ENCODE assay signal across 8 cellular contexts in genomic region chr16:228151-228855, GRCh38. TPM values are rescaled to one million over a fixed set of nuclear protein-coding genes. Genes with fewer than 3 reads are reported as not detected.
DNase-seq lines count a peak whose midpoint lies in the region; ATAC-seq and TF ChIP-seq lines count a peak whose summit lies in the region.

No MANE protein-coding gene starts in this region.

- TF ChIP-seq EP300 in sigmoid colon (IDR thresholded peaks at IDR 0.05): no peak

- 20 to 21% methylated on average over 10 of the region's 10 CpGs for WGBS in heart right ventricle, 2 donors
- 18 to 22% methylated on average over 10 of the region's 10 CpGs for WGBS in sigmoid colon, 2 donors

- peaks cover 30% of the 10 kb centered on the region for H3K36me3 Mint-ChIP-seq in activated CD4-positive, alpha-beta memory T cell treated with anti-CD3 and anti-CD28 coated beads, Interleukin-2, amount 10 ng/mL, durations not matched to agents 7 days and 5 days (ENCODE audit: low read depth)

- no peaks in the 10 kb centered on the region for H3K27me3 Mint-ChIP-seq in activated CD4-positive, alpha-beta memory T cell treated with anti-CD3 and anti-CD28 coated beads, Interleukin-2, amount 10 ng/mL, durations not matched to agents 7 days and 5 days

- no peaks in the 10 kb centered on the region for H3K27me3 ChIP-seq in heart right ventricle
- no peaks in the 10 kb centered on the region for H3K27me3 ChIP-seq in sigmoid colon

- H3K9me3 ChIP-seq in heart right ventricle (no peaks in the 10 kb centered on the region), sigmoid colon (no peaks in the 10 kb centered on the region)

- H3K27ac ChIP-seq in heart right ventricle (peak overlapping the region; percentile 96 to 100 (median 98)), sigmoid colon (peak overlapping the region; percentile 95 to 99 (median 97))

- H3K36me3 ChIP-seq in heart right ventricle (peaks cover 0 to 49% (median 38%) of the 10 kb centered on the region in 9 donors), sigmoid colon (peaks cover 18 to 40% (median 36%) of the 10 kb centered on the region in 4 donors)

- H3K4me3 Mint-ChIP-seq in activated CD4-positive, alpha-beta memory T cell treated with anti-CD3 and anti-CD28 coated beads, Interleukin-2, amount 10 ng/mL, durations not matched to agents 7 days and 5 days: peak overlapping the region; percentile 83

- H3K4me3 ChIP-seq in GM12865 (ENCODE audit: low read depth, low read length) (peak overlapping the region; percentile 98), heart right ventricle (peak overlapping the region; percentile 76 to 97 (median 86)), sigmoid colon (peak overlapping the region; percentile 67 to 87 (median 81))

- H3K4me1 Mint-ChIP-seq in activated CD4-positive, alpha-beta memory T cell treated with anti-CD3 and anti-CD28 coated beads, Interleukin-2, amount 10 ng/mL, durations not matched to agents 7 days and 5 days: peaks cover 32% of the 10 kb centered on the region

- H3K4me1 ChIP-seq in heart right ventricle: peaks cover 5 to 27% (median 23%) of the 10 kb centered on the region in 9 donors
- peaks cover 0 to 29% (median 21%) of the 10 kb centered on the region in 4 donors for H3K4me1 ChIP-seq in sigmoid colon

- DNase-seq in GM12865 (ENCODE audit: low read depth) (peak; percentile 38), heart right ventricle (no peak), sigmoid colon (no peak), GM03348 (ENCODE audit: low spot score) (no peak), GM10266 (ENCODE audit: extremely low spot score) (no peak)
- peak; percentile 41 for DNase-seq in activated CD4-positive, alpha-beta memory T cell treated with anti-CD3 and anti-CD28 coated beads, Interleukin-2, amount 10 ng/mL, durations not matched to agents 7 days and 5 days

- CTCF ChIA-PET in activated CD4-positive, alpha-beta memory T cell treated with anti-CD3 and anti-CD28 coated beads, Interleukin-2, amount 10 ng/mL, durations not matched to agents 7 days and 5 days (lab: Charles Lee): interaction anchor here (0.7 to 2.6 kb wide), 9 partner anchors 95 to 190 kb away, joined by 3 to 13 read pairs (median 4); partner anchors contain the start of gene AXIN1

- peak overlapping the region; percentile 87 for H3K27ac Mint-ChIP-seq in activated CD4-positive, alpha-beta memory T cell treated with anti-CD3 and anti-CD28 coated beads, Interleukin-2, amount 10 ng/mL, durations not matched to agents 7 days and 5 days

- H3K9me3 Mint-ChIP-seq in activated CD4-positive, alpha-beta memory T cell treated with anti-CD3 and anti-CD28 coated beads, Interleukin-2, amount 10 ng/mL, durations not matched to agents 7 days and 5 days: no peaks in the 10 kb centered on the region

- TF ChIP-seq POLR2A in sigmoid colon (IDR thresholded peaks at IDR 0.05): no peak

- intact Hi-C loops in heart right ventricle (cut with DNase I): loop anchor here in 3 of 10 donors (5.0 to 10.0 kb wide), 2 partner anchors 124 to 126 kb away; partner anchors contain the start of gene AXIN1 (in 3 of the 3)
- intact Hi-C loops in sigmoid colon (cut with DNase I): no loop called here

- POLR2A ChIA-PET in activated CD4-positive, alpha-beta memory T cell treated with anti-CD3 and anti-CD28 coated beads, Interleukin-2, amount 10 ng/mL, durations not matched to agents 7 days and 5 days (lab: Charles Lee): interaction anchor here (0.7 to 2.0 kb wide), 18 partner anchors 9 to 197 kb away, joined by 3 to 8 read pairs (median 3); partner anchors contain the start of genes HBQ1 and MPG

- TF ChIP-seq CTCF in GM12865 (IDR thresholded peaks at IDR 0.05; ENCODE audit: insufficient read depth, low read depth, low read length, missing control alignments) (no peak), heart right ventricle (IDR thresholded peaks at IDR 0.05) (no peak), sigmoid colon (IDR thresholded peaks at IDR 0.05) (no peak), GM10266 (IDR thresholded peaks at IDR 0.05; ENCODE audit: control insufficient read depth, insufficient read depth, low read depth, missing control alignments) (no peak)

- peak; percentile 22 for ATAC-seq in HG03066 (IDR thresholded peaks at IDR 0.05; ENCODE audit: low read depth, unreplicated experiment)
- ATAC-seq in heart right ventricle: peak in 4 of 8 donors; percentile 10 to 29 (median 17)
- no peak for ATAC-seq in HG02798 (IDR thresholded peaks at IDR 0.05; ENCODE audit: poor library complexity, unreplicated experiment)

RNA-seq across cellular contexts. Expression of gene LUC7L, which starts 0.9 kb away (rescaled TPM):
- total RNA-seq in activated CD4-positive, alpha-beta memory T cell treated with anti-CD3 and anti-CD28 coated beads, Interleukin-2, amount 10 ng/mL, durations not matched to agents 7 days and 5 days: 10 to 100 TPM; 54.9 to 61.0 TPM
- 10 to 100 TPM; 14.4 to 29.7 (median 20.4) TPM for total RNA-seq in heart right ventricle
- polyA plus RNA-seq in heart right ventricle: 100 to 1,000 TPM in 1 of 2 donors, 10 to 100 TPM in 1; 21.3 to 139 TPM
- total RNA-seq in sigmoid colon: 100 to 1,000 TPM in 2 of 4 donors, 10 to 100 TPM in 2; 48.9 to 138 (median 88.4) TPM
- 10 to 100 TPM; 21.0 to 58.7 (median 28.2) TPM for polyA plus RNA-seq in sigmoid colon

RNA-seq across cellular contexts. Expression of gene FAM234A, which starts 6.3 kb away (rescaled TPM):
- 10 to 100 TPM; 26.9 to 31.5 TPM for total RNA-seq in activated CD4-positive, alpha-beta memory T cell treated with anti-CD3 and anti-CD28 coated beads, Interleukin-2, amount 10 ng/mL, durations not matched to agents 7 days and 5 days
- 100 to 1,000 TPM; 114 to 200 (median 161) TPM for total RNA-seq in heart right ventricle
- polyA plus RNA-seq in heart right ventricle: 10 to 100 TPM; 70.5 to 97.9 TPM
- 10 to 100 TPM; 38.3 to 82.5 (median 62.1) TPM for total RNA-seq in sigmoid colon
- 10 to 100 TPM; 12.6 to 74.0 (median 25.7) TPM for polyA plus RNA-seq in sigmoid colon

RNA-seq across cellular contexts. Expression of gene RGS11, which starts 47.4 kb away (rescaled TPM):
- total RNA-seq in activated CD4-positive, alpha-beta memory T cell treated with anti-CD3 and anti-CD28 coated beads, Interleukin-2, amount 10 ng/mL, durations not matched to agents 7 days and 5 days: under 1 TPM; 0.10 to 0.40 TPM
- 10 to 100 TPM in 6 of 10 donors, 1 to 10 TPM in 4; 7.5 to 18.2 (median 12.5) TPM for total RNA-seq in heart right ventricle
- 10 to 100 TPM in 1 of 2 donors, 1 to 10 TPM in 1; 1.9 to 36.4 TPM for polyA plus RNA-seq in heart right ventricle
- 10 to 100 TPM in 2 of 4 donors, 1 to 10 TPM in 2; 6.4 to 24.9 (median 9.5) TPM for total RNA-seq in sigmoid colon
- 1 to 10 TPM in 2 of 3 donors, under 1 TPM in 1; 0.23 to 4.0 (median 1.8) TPM for polyA plus RNA-seq in sigmoid colon

RNA-seq across cellular contexts. Expression of gene HBQ1, which starts 48.0 kb away (rescaled TPM):
- not detected for total RNA-seq in activated CD4-positive, alpha-beta memory T cell treated with anti-CD3 and anti-CD28 coated beads, Interleukin-2, amount 10 ng/mL, durations not matched to agents 7 days and 5 days
- total RNA-seq in heart right ventricle (not detected), sigmoid colon (not detected)
- polyA plus RNA-seq in heart right ventricle (under 1 TPM in 1 of 2 donors, not detected in 1; 0.09 TPM), sigmoid colon (under 1 TPM in 1 of 3 donors, not detected in 2; 0.19 TPM)

RNA-seq across cellular contexts. Expression of gene HBA1, which starts 51.8 kb away (rescaled TPM):
- total RNA-seq in activated CD4-positive, alpha-beta memory T cell treated with anti-CD3 and anti-CD28 coated beads, Interleukin-2, amount 10 ng/mL, durations not matched to agents 7 days and 5 days: not detected
- total RNA-seq in heart right ventricle (1,000 to 10,000 TPM in 1 of 10 donors, 100 to 1,000 TPM in 9; 114 to 1,150 (median 192) TPM), sigmoid colon (1 to 10 TPM in 1 of 4 donors, not detected in 3; 4.1 TPM)
- polyA plus RNA-seq in heart right ventricle (10 to 100 TPM in 1 of 2 donors, 1 to 10 TPM in 1; 2.1 to 27.1 TPM), sigmoid colon (1 to 10 TPM in 1 of 3 donors, not detected in 2; 1.7 TPM)

Comparison
In these comparisons a context has a peak if more than half of its experiments do, and no peak if none do; other contexts are left out.
1. DNase-seq: peak in GM12865 (single experiment) and activated CD4-positive, alpha-beta memory T cell treated with anti-CD3 and anti-CD28 coated beads, Interleukin-2, amount 10 ng/mL, durations not matched to agents 7 days and 5 days (single experiment); none in heart right ventricle (0 of 2), sigmoid colon (single experiment), GM03348 (single experiment) and GM10266 (single experiment).
2. RNA of gene RGS11, which starts 47.4 kb away (total RNA-seq): 7.5 to 18.2 TPM in heart right ventricle and 6.4 to 24.9 TPM in sigmoid colon; 0.10 to 0.40 TPM in activated CD4-positive, alpha-beta memory T cell treated with anti-CD3 and anti-CD28 coated beads, Interleukin-2, amount 10 ng/mL, durations not matched to agents 7 days and 5 days; every median in the first group is over 4 times any median in the second.
3. Peak in every context shown above with its lines, with median percentiles within 50 percentile points of each other: H3K4me3 ChIP-seq.